Comparison of ENCODE assay signal across 1 cellular context in genomic region chr14:85054178-85054577, GRCh38.
TF ChIP-seq lines count a peak whose summit lies in the region.

No MANE protein-coding gene starts in this region.

TF ChIP-seq in K562, 482 proteins besides CTCF, POLR2A, EP300 and RAD21 (continued from another document):
- TF ChIP-seq ZNF318 (IDR thresholded peaks at IDR 0.05; ENCODE audit: borderline replicate concordance in 1 of 2, low read depth in 1 of 2): no peak
- no peak for TF ChIP-seq TRIM24 (IDR thresholded peaks at IDR 0.05)
- no peak for TF ChIP-seq HNRNPH1 (optimal IDR thresholded peaks at IDR 0.05; ENCODE audit: low read depth, low read length)
- peak; percentile 40 for TF ChIP-seq ZFP36 (IDR thresholded peaks at IDR 0.05; ENCODE audit: low read depth, low read length, partially characterized antibody)
- no peak for TF ChIP-seq CBFA2T3 (IDR thresholded peaks at IDR 0.05)
- TF ChIP-seq TGIF2 (CRISPR knock-in tag; IDR thresholded peaks at IDR 0.05): no peak
- no peak for TF ChIP-seq CREB5 (CRISPR knock-in tag; IDR thresholded peaks at IDR 0.05)
